13 cellular contexts compared by ENCODE assay signal in the genomic region with DNA sequence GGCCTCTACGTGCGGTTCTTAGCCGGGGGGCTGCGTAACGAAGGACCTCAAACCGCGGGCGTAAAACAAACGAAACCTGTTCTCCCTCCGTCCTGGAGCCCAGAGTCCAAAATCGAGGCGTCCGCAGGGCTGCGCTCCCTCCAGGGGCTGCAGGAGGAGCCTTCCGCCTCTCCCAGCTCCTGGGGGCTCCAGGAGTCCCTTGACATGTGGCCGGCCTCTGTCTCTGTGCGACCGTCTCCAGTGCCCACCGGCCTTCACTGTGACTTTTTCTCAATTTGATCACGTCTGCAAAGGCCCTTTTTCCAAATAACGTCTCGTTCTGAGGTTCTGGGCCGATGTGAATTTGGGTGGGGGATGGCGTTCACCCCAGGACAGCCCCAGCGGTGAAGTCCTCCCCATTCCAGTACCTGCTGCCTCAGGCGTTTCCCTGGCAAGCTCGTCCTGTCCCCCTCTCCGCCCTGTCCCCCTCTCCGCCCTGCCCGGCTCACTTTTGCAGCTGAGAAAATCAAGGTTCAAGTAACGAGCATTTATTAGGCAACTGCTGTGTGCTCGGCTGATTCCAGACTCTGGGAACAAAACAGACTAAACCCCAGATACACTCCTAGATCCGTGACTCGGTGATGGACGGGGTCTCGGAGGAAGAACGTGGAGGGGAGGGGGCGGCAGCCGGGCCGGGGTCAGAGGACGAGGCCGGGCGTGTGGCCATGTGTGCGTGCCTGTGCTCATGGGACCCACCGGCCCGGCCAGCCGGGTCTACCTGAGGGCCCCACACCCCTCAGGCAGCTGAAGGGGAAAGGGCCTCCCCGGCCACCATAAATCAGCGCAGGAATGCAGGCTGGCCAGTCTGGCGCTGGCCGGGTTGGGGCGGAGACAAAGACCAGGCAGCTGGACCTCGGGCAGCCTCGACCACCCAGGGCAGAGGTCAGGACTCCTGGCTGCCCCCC. TPM values are rescaled to one million over a fixed set of nuclear protein-coding genes. Genes with fewer than 3 reads are reported as not detected.
A peak's percentile ranks its signal among the peaks of the same experiment; 100 is the strongest.
DNase-seq lines count a peak whose midpoint lies in the region; ATAC-seq, FAIRE-seq and TF ChIP-seq lines count a peak whose summit lies in the region.
"Had no signal": no experiment of that assay in that cellular context is flagged by ENCODE, and none has a peak within 500 bp of the region (broad histone marks: within the 10 kb centered on the region; RNA-seq: fewer than 3 reads in every experiment).

No MANE protein-coding gene starts in this region.

- H3K4me3 ChIP-seq in GM23338 (no peak overlapping the region), GM12878 (no peak overlapping the region), mucosa of descending colon (no peak overlapping the region)
- H3K4me3 ChIP-seq: MG63, stomach had no signal

- no peak for TF ChIP-seq CTCF in GM23338 (conservative IDR thresholded peaks at IDR 0.05; ENCODE audit: low read depth in 2 of 2)
- no peak for TF ChIP-seq CTCF in GM12878 (IDR thresholded peaks at IDR 0.05 in 2 of 3, conservative IDR thresholded peaks at IDR 0.05 in 1 of 3; ENCODE audit: control insufficient read depth in 2 of 3, extremely low read depth in 1 of 3, insufficient read depth in 1 of 3, low read depth in 3 of 3, low read length in 3 of 3)
- no peak for TF ChIP-seq CTCF in mucosa of descending colon (IDR thresholded peaks at IDR 0.05)

- peaks cover 30% of the 10 kb centered on the region for H3K4me1 Mint-ChIP-seq in GM23338

- H3K27ac ChIP-seq in GM23338 (ENCODE audit: low read depth) (peak overlapping the region; percentile 88), GM12878 (ENCODE audit: control insufficient read depth, insufficient read depth) (peak overlapping the region; percentile 95)
- H3K27ac ChIP-seq: stomach had no signal

- no peak overlapping the region for H2AFZ ChIP-seq in GM23338
- no peak overlapping the region for H2AFZ ChIP-seq in GM12878 (ENCODE audit: control insufficient read depth, low read depth, low read length)

- H3K4me1 ChIP-seq in GM23338 (ENCODE audit: insufficient read depth), result peaks cover 36% of the 10 kb centered on the region
- peaks cover 42% of the 10 kb centered on the region for H3K4me1 ChIP-seq in GM12878 (ENCODE audit: control insufficient read depth, insufficient read depth, low read length)
- H3K4me1 ChIP-seq in mucosa of descending colon (ENCODE audit: low read depth), result peaks cover 28% of the 10 kb centered on the region

- no peak for TF ChIP-seq EP300 in GM12878 (IDR thresholded peaks at IDR 0.05; ENCODE audit: borderline replicate concordance in 1 of 2, control insufficient read depth in 1 of 2, low read depth in 2 of 2, low read length in 2 of 2)

- in situ Hi-C loops in GM12878 (cut with MboI), result no loop called here

- H3K79me2 ChIP-seq in GM23338 (replicated peaks; ENCODE audit: insufficient read depth), result peaks cover 36% of the 10 kb centered on the region
- H3K79me2 ChIP-seq in GM12878 (ENCODE audit: control insufficient read depth, insufficient read depth, low read length), result peaks cover 47% of the 10 kb centered on the region

- intact Hi-C loops in GM12878 (cut with micrococcal nuclease; ENCODE audit: unreplicated experiment), result no loop called here
- intact Hi-C loops in mucosa of descending colon (cut with DNase I, micrococcal nuclease), result no loop called here

- H3F3A ChIP-seq in GM23338 (replicated peaks; ENCODE audit: low read depth), result peaks cover 19% of the 10 kb centered on the region; the same call in 1 of the 2 replicates

- H3K27me3 ChIP-seq in GM23338 (ENCODE audit: insufficient read depth), result no peaks in the 10 kb centered on the region
- H3K27me3 ChIP-seq in GM12878 (replicated peaks in 1 of 2; ENCODE audit: control insufficient read depth in 2 of 2, insufficient read depth in 2 of 2, low read length in 1 of 2), result no peaks in the 10 kb centered on the region
- H3K27me3 ChIP-seq: MG63 had no signal

- H3K27ac Mint-ChIP-seq in GM23338, result peak overlapping the region; percentile 75; the same call in 1 of the 2 replicates

- 95% methylated on average over 44 of the region's 54 CpGs for WGBS in GM12878 (ENCODE audit: insufficient coverage, insufficient replicate concordance, low lambda C conversion rate, missing lambda C conversion rate)

- CTCF ChIA-PET in GM12878 (lab: Yijun Ruan, JAX), result interaction anchor here (1.5 to 2.3 kb wide), 3 partner anchors 25 to 288 kb away, joined by 4 to 9 read pairs (median 7); a partner anchor contains a TSS

- no peaks in the 10 kb centered on the region for H3K9me2 ChIP-seq in GM23338 (ENCODE audit: insufficient read depth)

- POLR2A ChIA-PET in GM12878 (lab: Charles Lee), result no interaction called here

- H3K9ac ChIP-seq in GM12878 (ENCODE audit: control insufficient read depth, insufficient read depth, low read length), result no peak overlapping the region

- TF ChIP-seq RAD21 in GM12878 (IDR thresholded peaks at IDR 0.05; ENCODE audit: insufficient read depth, low read depth, low read length), result no peak

- H4K20me1 ChIP-seq in GM23338 (replicated peaks; ENCODE audit: insufficient read depth) (no peaks in the 10 kb centered on the region; the same call in 1 of the 2 replicates), GM12878 (ENCODE audit: control insufficient read depth, insufficient read depth) (peaks cover 3% of the 10 kb centered on the region; the same call in 1 of the 2 replicates)

- SMC1A ChIA-PET in GM12878 (lab: Charles Lee; ENCODE audit: uncharacterized antibody, unreplicated experiment), result interaction anchor here (1.5 kb wide), 1 partner anchor 28 kb away, joined by 5 read pairs; a partner anchor contains a TSS

- no peak for FAIRE-seq in GM12878 (lab: Jason Lieb, UNC)
- FAIRE-seq in H54 (lab: Jason Lieb, UNC), result no peak

- RAD21 ChIA-PET in GM12878 (lab: Charles Lee; ENCODE audit: unreplicated experiment), result interaction anchor here (1.8 to 4.8 kb wide), 2 partner anchors 28 to 32 kb away, joined by 5 to 20 read pairs; a partner anchor contains a TSS

- H3K9me3 ChIP-seq in GM12878 (replicated peaks; ENCODE audit: control insufficient read depth, insufficient read depth, low read length) (no peaks in the 10 kb centered on the region), mucosa of descending colon (no peaks in the 10 kb centered on the region)
- H3K9me3 ChIP-seq: MG63, stomach had no signal

- peaks cover 15% of the 10 kb centered on the region for H3K27me3 Mint-ChIP-seq in GM23338 (ENCODE audit: insufficient read depth, low read depth, poor library complexity)

- ATAC-seq in GM23338, result peak; percentile 9
- ATAC-seq in GM12878, result no peak
- peak; percentile 22 for ATAC-seq in mucosa of descending colon

- DNase-seq in GM23338 (ENCODE audit: low spot score), result no peak
- DNase-seq in GM12878 (ENCODE audit: low read depth, low spot score), result no peak
- peak in 1 of 3 donors; percentile 49 for DNase-seq in mucosa of descending colon
- no peak for DNase-seq in activated CD4-positive, alpha-beta T cell treated with anti-CD3 and anti-CD28 coated beads for 48 hours
- DNase-seq in NCI-H526 treated with DMSO at 0.1 percent for 48 hours (lab: John Stamatoyannopoulos, UW), result no peak
- no peak for DNase-seq in H54 (ENCODE audit: insufficient read length, low spot score)
- DNase-seq: activated CD4-positive, CD25-positive, alpha-beta regulatory T cell treated with anti-CD3 and anti-CD28 coated beads, Interleukin-2, amount 50 U/mL, for 72 hours; activated T-cell treated with anti-CD3 and anti-CD28 coated beads, Interleukin-2, amount 50 U/mL, for 1 hour; cortex of kidney; MG63; stomach had no signal

- H3K4me2 ChIP-seq in GM23338 (peak overlapping the region; percentile 48; the same call in 1 of the 2 replicates), GM12878 (ENCODE audit: control insufficient read depth, insufficient read depth) (no peak overlapping the region)

- H3K36me3 Mint-ChIP-seq in GM23338 (ENCODE audit: low read depth), result peaks cover 7% of the 10 kb centered on the region; the same call in 2 of the 3 replicates

- H3K4me3 Mint-ChIP-seq in GM23338, result no peak overlapping the region; the same call in 2 of the 3 replicates

- BruUV-seq in GM12878 (replicated peaks; lab: Mats Ljungman, UMichigan), result no TSS peak

- no peaks in the 10 kb centered on the region for H3K36me3 ChIP-seq in GM23338 (ENCODE audit: insufficient read depth)
- peaks cover 11 to 23% of the 10 kb centered on the region in 2 experiments for H3K36me3 ChIP-seq in GM12878 (ENCODE audit: control insufficient read depth in 2 of 2, insufficient read depth in 2 of 2, low read length in 1 of 2)
- H3K36me3 ChIP-seq in mucosa of descending colon (ENCODE audit: low read depth), result no peaks in the 10 kb centered on the region
- H3K36me3 ChIP-seq: MG63 had no signal

- TF ChIP-seq POLR2A in GM12878 (IDR thresholded peaks at IDR 0.05; ENCODE audit: low read depth, low read length) (no peak), H54 (IDR thresholded peaks at IDR 0.05; ENCODE audit: low read depth, low read length) (no peak)

- no peaks in the 10 kb centered on the region for H3K9me3 Mint-ChIP-seq in GM23338

RNA-seq across cellular contexts. Expression of a gene that starts 28.1 kb away (rescaled TPM):
- 112 and 157 TPM in 2 replicates for total RNA-seq in GM23338 (2014; rRNA removed; shearing (Covaris generic))
- 155 and 156 TPM in 2 replicates for polyA plus RNA-seq in GM23338 (2016; fragmentation: Nextera tagmentation; extraction: Ambion mirVana)
- total RNA-seq in GM12878 (2013; cell fraction: nucleolus; rRNA removed), result 32.4 and 34.2 TPM in 2 replicates
- 85.0 and 97.5 TPM in 2 replicates for total RNA-seq in GM12878 (2014; rRNA removed)
- total RNA-seq in GM12878 (2014; rRNA removed; fragmentation: Illumina TruSeq; extraction: Trizol), result 13.6 and 16.5 TPM in 2 replicates
- 92.1 and 97.3 TPM in 2 replicates for total RNA-seq in GM12878 (2021)
- 15.8 TPM for polyA plus RNA-seq in GM12878 (2011; ENCODE audit: low read depth)
- 7.5 and 27.3 TPM in 2 replicates for polyA plus RNA-seq in GM12878 (2011; rRNA removed)
- 48.8 and 85.0 TPM in 2 replicates for polyA plus RNA-seq in GM12878 (2011; cell fraction: cytosol; rRNA removed)
- 165 and 192 TPM in 2 replicates for polyA plus RNA-seq in GM12878 (2011; cell fraction: nucleus; rRNA removed)
- polyA plus RNA-seq in GM12878 (2012), result 49.6 and 54.3 TPM in 2 replicates
- polyA plus RNA-seq in GM12878 (2014; fragmentation: Illumina TruSeq; extraction: Trizol), result 4.5 and 8.8 TPM in 2 replicates
- 1 to 10 TPM; 3.0 to 3.3 TPM for polyA plus RNA-seq in GM12878 (2014; fragmentation: Nextera tagmentation; extraction: Ambion mirVana)
- 106 and 131 TPM in 2 replicates for polyA plus RNA-seq in GM12878 (2014; rRNA removed)
- 100 to 1,000 TPM; 192 to 206 TPM for polyA plus RNA-seq in GM12878 (2016; fragmentation: Nextera tagmentation; extraction: Ambion mirVana)
- 22.5 and 45.0 TPM in 2 replicates for polyA minus RNA-seq in GM12878 (2011; rRNA and poly(A)+ RNA removed)
- 36.3 and 42.0 TPM in 2 replicates for polyA minus RNA-seq in GM12878 (2011; cell fraction: cytosol; rRNA and poly(A)+ RNA removed)
- polyA minus RNA-seq in GM12878 (2011; cell fraction: nucleus; rRNA and poly(A)+ RNA removed), result 27.1 and 39.9 TPM in 2 replicates
- 10 to 100 TPM; 23.8 to 42.0 (median 33.0) TPM for total RNA-seq in mucosa of descending colon

RNA-seq across cellular contexts. Expression of a gene that starts 30.2 kb away (rescaled TPM):
- total RNA-seq in GM23338 (2014; rRNA removed; shearing (Covaris generic)), result 48.8 and 51.6 TPM in 2 replicates
- polyA plus RNA-seq in GM23338 (2016; fragmentation: Nextera tagmentation; extraction: Ambion mirVana) (33.6 and 36.6 TPM in 2 replicates), GM12878 (2011; rRNA removed) (6.5 and 17.1 TPM in 2 replicates), GM12878 (2014; fragmentation: Illumina TruSeq; extraction: Trizol) (5.7 and 16.3 TPM in 2 replicates), GM12878 (2014; fragmentation: Nextera tagmentation; extraction: Ambion mirVana) (1 to 10 TPM in 1 of 2 experiments, under 1 TPM in 1; 0.76 to 1.6 TPM), GM12878 (2014; rRNA removed) (37.0 and 45.1 TPM in 2 replicates), GM12878 (2016; fragmentation: Nextera tagmentation; extraction: Ambion mirVana) (1 to 10 TPM; 8.9 to 9.6 TPM)
- 148 and 152 TPM in 2 replicates for total RNA-seq in GM12878 (2013; cell fraction: nucleolus; rRNA removed)
- total RNA-seq in GM12878 (2014; rRNA removed) (30.2 and 34.2 TPM in 2 replicates), GM12878 (2014; rRNA removed; fragmentation: Illumina TruSeq; extraction: Trizol) (18.3 and 23.6 TPM in 2 replicates), GM12878 (2021) (68.3 and 70.0 TPM in 2 replicates), mucosa of descending colon (10 to 100 TPM; 10.1 to 16.0 (median 14.5) TPM)
- polyA plus RNA-seq in GM12878 (2011; ENCODE audit: low read depth), result 10.8 TPM
- polyA plus RNA-seq in GM12878 (2011; cell fraction: cytosol; rRNA removed), result 22.9 and 33.7 TPM in 2 replicates
- 52.3 and 76.3 TPM in 2 replicates for polyA plus RNA-seq in GM12878 (2011; cell fraction: nucleus; rRNA removed)
- polyA plus RNA-seq in GM12878 (2012), result 33.7 and 35.9 TPM in 2 replicates
- polyA minus RNA-seq in GM12878 (2011; rRNA and poly(A)+ RNA removed), result 42.1 and 69.0 TPM in 2 replicates
- polyA minus RNA-seq in GM12878 (2011; cell fraction: cytosol; rRNA and poly(A)+ RNA removed), result 48.9 and 50.8 TPM in 2 replicates
- 33.1 and 53.2 TPM in 2 replicates for polyA minus RNA-seq in GM12878 (2011; cell fraction: nucleus; rRNA and poly(A)+ RNA removed)

RNA-seq across cellular contexts. Expression of a gene that starts 38.9 kb away (rescaled TPM):
- 2.4 and 4.0 TPM in 2 replicates for total RNA-seq in GM23338 (2014; rRNA removed; shearing (Covaris generic))
- polyA plus RNA-seq in GM23338 (2016; fragmentation: Nextera tagmentation; extraction: Ambion mirVana) (0.78 and 1.0 TPM in 2 replicates), GM12878 (2011; rRNA removed) (1.6 and 2.8 TPM in 2 replicates), GM12878 (2014; fragmentation: Illumina TruSeq; extraction: Trizol) (not detected in 2 replicates), GM12878 (2014; fragmentation: Nextera tagmentation; extraction: Ambion mirVana) (under 1 TPM in 1 of 2 experiments, not detected in 1; 0.13 TPM), GM12878 (2014; rRNA removed) (0.83 and 2.1 TPM in 2 replicates), GM12878 (2016; fragmentation: Nextera tagmentation; extraction: Ambion mirVana) (1 to 10 TPM in 1 of 2 experiments, under 1 TPM in 1; 0.14 to 1.4 TPM)
- total RNA-seq in GM12878 (2013; cell fraction: nucleolus; rRNA removed), result 16.9 and 18.1 TPM in 2 replicates
- total RNA-seq in GM12878 (2014; rRNA removed) (0.60 and 2.7 TPM in 2 replicates), GM12878 (2014; rRNA removed; fragmentation: Illumina TruSeq; extraction: Trizol) (not detected in 2 replicates), GM12878 (2021) (1.8 TPM in 2 replicates), mucosa of descending colon (not detected)
- 0.30 TPM for polyA plus RNA-seq in GM12878 (2011; ENCODE audit: low read depth)
- 2.7 and 4.7 TPM in 2 replicates for polyA plus RNA-seq in GM12878 (2011; cell fraction: cytosol; rRNA removed)
- polyA plus RNA-seq in GM12878 (2011; cell fraction: nucleus; rRNA removed), result 19.3 and 20.1 TPM in 2 replicates
- 1.9 and 2.3 TPM in 2 replicates for polyA plus RNA-seq in GM12878 (2012)
- polyA minus RNA-seq in GM12878 (2011; rRNA and poly(A)+ RNA removed), result 0.29 and 1.3 TPM in 2 replicates
- polyA minus RNA-seq in GM12878 (2011; cell fraction: cytosol; rRNA and poly(A)+ RNA removed), result 1.9 and 2.8 TPM in 2 replicates
- polyA minus RNA-seq in GM12878 (2011; cell fraction: nucleus; rRNA and poly(A)+ RNA removed), result 1.7 and 3.2 TPM in 2 replicates
- total RNA-seq: myocyte, sciatic nerve, stomach had no signal
- polyA plus RNA-seq: stomach had no signal

RNA-seq across cellular contexts. Expression of a gene that starts 43.1 kb away (rescaled TPM):
- 87.1 and 87.8 TPM in 2 replicates for total RNA-seq in GM23338 (2014; rRNA removed; shearing (Covaris generic))
- polyA plus RNA-seq in GM23338 (2016; fragmentation: Nextera tagmentation; extraction: Ambion mirVana) (76.5 and 87.4 TPM in 2 replicates), GM12878 (2011; rRNA removed) (12.1 and 26.1 TPM in 2 replicates), GM12878 (2014; fragmentation: Illumina TruSeq; extraction: Trizol) (16.4 and 27.2 TPM in 2 replicates), GM12878 (2014; fragmentation: Nextera tagmentation; extraction: Ambion mirVana) (1 to 10 TPM; 1.3 to 4.2 TPM), GM12878 (2014; rRNA removed) (65.8 and 78.8 TPM in 2 replicates), GM12878 (2016; fragmentation: Nextera tagmentation; extraction: Ambion mirVana) (10 to 100 TPM; 36.0 to 44.0 TPM)
- total RNA-seq in GM12878 (2013; cell fraction: nucleolus; rRNA removed), result 17.9 and 20.1 TPM in 2 replicates
- total RNA-seq in GM12878 (2014; rRNA removed) (24.3 and 28.1 TPM in 2 replicates), GM12878 (2014; rRNA removed; fragmentation: Illumina TruSeq; extraction: Trizol) (18.2 and 19.6 TPM in 2 replicates), GM12878 (2021) (51.6 and 54.5 TPM in 2 replicates), mucosa of descending colon (10 to 100 TPM; 52.6 to 62.6 (median 54.8) TPM)
- polyA plus RNA-seq in GM12878 (2011; ENCODE audit: low read depth), result 14.1 TPM
- polyA plus RNA-seq in GM12878 (2011; cell fraction: cytosol; rRNA removed), result 43.8 and 54.5 TPM in 2 replicates
- 41.0 and 44.6 TPM in 2 replicates for polyA plus RNA-seq in GM12878 (2011; cell fraction: nucleus; rRNA removed)
- 39.6 and 50.1 TPM in 2 replicates for polyA plus RNA-seq in GM12878 (2012)
- 8.9 and 20.7 TPM in 2 replicates for polyA minus RNA-seq in GM12878 (2011; rRNA and poly(A)+ RNA removed)
- 11.9 and 12.1 TPM in 2 replicates for polyA minus RNA-seq in GM12878 (2011; cell fraction: cytosol; rRNA and poly(A)+ RNA removed)
- polyA minus RNA-seq in GM12878 (2011; cell fraction: nucleus; rRNA and poly(A)+ RNA removed), result 4.8 and 6.7 TPM in 2 replicates

RNA-seq across cellular contexts. Expression of a gene that starts 44.1 kb away (rescaled TPM):
- 0.23 and 2.8 TPM in 2 replicates for total RNA-seq in GM23338 (2014; rRNA removed; shearing (Covaris generic))
- 0.11 and 0.28 TPM in 2 replicates for polyA plus RNA-seq in GM23338 (2016; fragmentation: Nextera tagmentation; extraction: Ambion mirVana)
- 0.15 and 0.17 TPM in 2 replicates for total RNA-seq in GM12878 (2013; cell fraction: nucleolus; rRNA removed)
- not detected in 2 replicates for total RNA-seq in GM12878 (2014; rRNA removed)
- not detected in 2 replicates for total RNA-seq in GM12878 (2014; rRNA removed; fragmentation: Illumina TruSeq; extraction: Trizol)
- 0.15 TPM in 1 of 2 replicates, not detected in the other for total RNA-seq in GM12878 (2021)
- polyA plus RNA-seq in GM12878 (2011; ENCODE audit: low read depth), result not detected
- not detected in 2 replicates for polyA plus RNA-seq in GM12878 (2011; rRNA removed)
- 0.20 TPM in 1 of 2 replicates, not detected in the other for polyA plus RNA-seq in GM12878 (2011; cell fraction: cytosol; rRNA removed)
- polyA plus RNA-seq in GM12878 (2011; cell fraction: nucleus; rRNA removed), result 0.04 and 0.10 TPM in 2 replicates
- polyA plus RNA-seq in GM12878 (2012), result 0.11 and 0.26 TPM in 2 replicates
- polyA plus RNA-seq in GM12878 (2014; fragmentation: Illumina TruSeq; extraction: Trizol), result not detected in 2 replicates
- not detected for polyA plus RNA-seq in GM12878 (2014; fragmentation: Nextera tagmentation; extraction: Ambion mirVana)
- not detected in 2 replicates for polyA plus RNA-seq in GM12878 (2014; rRNA removed)
- not detected for polyA plus RNA-seq in GM12878 (2016; fragmentation: Nextera tagmentation; extraction: Ambion mirVana)
- not detected in 2 replicates for polyA minus RNA-seq in GM12878 (2011; rRNA and poly(A)+ RNA removed)
- polyA minus RNA-seq in GM12878 (2011; cell fraction: cytosol; rRNA and poly(A)+ RNA removed), result not detected in 2 replicates
- polyA minus RNA-seq in GM12878 (2011; cell fraction: nucleus; rRNA and poly(A)+ RNA removed), result not detected in 2 replicates
- not detected for total RNA-seq in mucosa of descending colon
- total RNA-seq: sciatic nerve, stomach had no signal
